ENCODE assay signal across 8 cellular contexts in the genomic region with DNA sequence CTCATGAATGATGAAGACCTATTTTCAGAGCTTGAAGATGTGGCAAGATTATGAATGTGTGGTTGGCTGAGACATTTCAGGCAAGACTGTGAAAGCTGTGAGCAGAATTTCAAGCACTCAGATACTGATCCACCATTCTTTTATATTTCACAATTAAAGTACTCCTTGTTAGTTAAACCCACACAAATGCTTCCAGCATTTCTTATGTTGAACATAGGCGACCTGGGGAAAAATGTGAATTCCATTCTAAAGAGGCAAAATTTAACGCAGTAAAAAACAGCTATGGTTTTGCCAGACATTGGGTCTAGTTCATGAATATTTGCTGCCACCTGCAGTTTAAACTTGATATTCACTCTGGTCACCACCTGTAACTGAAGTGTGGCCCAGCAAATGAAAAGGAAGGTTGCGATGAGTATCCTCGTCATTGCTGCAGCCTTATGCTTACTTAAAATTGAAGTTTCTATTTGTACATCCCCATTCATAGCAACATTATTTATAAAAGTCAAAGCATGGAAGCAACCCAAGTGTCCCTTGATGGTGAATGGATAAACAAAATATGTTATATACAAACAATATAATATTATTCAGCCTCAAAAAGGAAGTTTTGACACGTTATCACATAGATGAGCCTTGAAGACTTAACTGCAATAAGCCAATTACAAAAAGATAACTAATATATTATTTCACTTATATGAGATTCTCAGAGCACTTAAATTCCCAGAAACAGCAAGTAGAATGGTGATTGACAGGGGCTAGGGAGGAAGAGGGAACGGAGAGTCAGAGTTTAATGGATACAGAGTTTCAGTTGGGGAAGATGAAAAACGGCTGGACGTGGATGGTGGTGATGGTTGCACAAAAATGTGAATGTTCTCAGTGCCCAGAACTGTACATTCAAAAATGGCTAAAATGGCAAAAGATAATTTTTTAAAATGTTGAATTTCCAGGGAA. TPM values are rescaled to one million over a fixed set of nuclear protein-coding genes. Genes with fewer than 3 reads are reported as not detected.
DNase-seq lines count a peak whose midpoint lies in the region; ATAC-seq and TF ChIP-seq lines count a peak whose summit lies in the region.

No MANE protein-coding gene starts in this region.

- no peaks in the 10 kb centered on the region for H3K36me3 ChIP-seq in body of pancreas (replicated peaks in 1 of 2; ENCODE audit: insufficient read depth in 1 of 2, low read depth in 2 of 2)

- ATAC-seq in GM21529 (IDR thresholded peaks at IDR 0.05; ENCODE audit: unreplicated experiment) (peak; percentile 85), body of pancreas (peak; percentile 83)

- no peak overlapping the region for H3K4me3 ChIP-seq in body of pancreas

- POLR2A ChIA-PET in RWPE1 (lab: Yijun Ruan, JAX; ENCODE audit: low non-redundant PET): no interaction called here

- H3K27ac ChIP-seq in RWPE1 (no peak overlapping the region), body of pancreas (no peak overlapping the region)

- TF ChIP-seq POLR2A in body of pancreas (IDR thresholded peaks at IDR 0.05): no peak

- CTCF ChIA-PET in RWPE1 (lab: Yijun Ruan, JAX): interaction anchor here (0.6 to 1.5 kb wide), 12 partner anchors 12 to 320 kb away, joined by 3 to 14 read pairs (median 6); no protein-coding TSS in a partner anchor

- no peaks in the 10 kb centered on the region for H3K4me1 ChIP-seq in body of pancreas

- no peaks in the 10 kb centered on the region for H3K9me3 ChIP-seq in body of pancreas

- in situ Hi-C loops in KBM-7 (cut with MboI; ENCODE audit: low pct_unique_long_range_greater_than_20kb, low sequenced_read_pairs): no loop called here

- TF ChIP-seq CTCF in RWPE1 (conservative IDR thresholded peaks at IDR 0.05; ENCODE audit: low read depth) (peak; percentile 66), body of pancreas (IDR thresholded peaks at IDR 0.05) (peak; percentile 37 to 88 (median 75))

- 20 to 22% methylated on average over 8 of the region's 8 CpGs for whole genome bisulfite sequencing in body of pancreas, 2 donors

- DNase-seq in NCI-H2196 (lab: John Stamatoyannopoulos, UW; ENCODE audit: unreplicated experiment): peak; percentile 62
- DNase-seq in NCI-H2196 treated with DMSO at 0.1 percent for 48 hours (lab: John Stamatoyannopoulos, UW; ENCODE audit: unreplicated experiment): no peak
- DNase-seq in KBM-7: peak; percentile 80
- DNase-seq in RWPE1 (ENCODE audit: low spot score): peak; percentile 59
- DNase-seq in body of pancreas: peak; percentile 43 to 72 (median 50)
- peak; percentile 65 for DNase-seq in iPS-NIHi7 (ENCODE audit: extremely low spot score)
- DNase-seq in stimulated activated CD4-positive, alpha-beta T cell treated with anti-CD3 and anti-CD28 coated beads, Interleukin-2, amount 100 ng/mL, for 48 hours: peak; percentile 36 to 37

- intact Hi-C loops in body of pancreas (cut with DNase I): no loop called here

- H3K27me3 ChIP-seq in body of pancreas: no peaks in the 10 kb centered on the region

RNA-seq across cellular contexts. Expression of gene FAM184A, which starts 32.4 kb away (rescaled TPM):
- 1 to 10 TPM; 6.5 to 9.9 TPM for total RNA-seq in body of pancreas
